9 cellular contexts compared by ENCODE assay signal in the genomic region with DNA sequence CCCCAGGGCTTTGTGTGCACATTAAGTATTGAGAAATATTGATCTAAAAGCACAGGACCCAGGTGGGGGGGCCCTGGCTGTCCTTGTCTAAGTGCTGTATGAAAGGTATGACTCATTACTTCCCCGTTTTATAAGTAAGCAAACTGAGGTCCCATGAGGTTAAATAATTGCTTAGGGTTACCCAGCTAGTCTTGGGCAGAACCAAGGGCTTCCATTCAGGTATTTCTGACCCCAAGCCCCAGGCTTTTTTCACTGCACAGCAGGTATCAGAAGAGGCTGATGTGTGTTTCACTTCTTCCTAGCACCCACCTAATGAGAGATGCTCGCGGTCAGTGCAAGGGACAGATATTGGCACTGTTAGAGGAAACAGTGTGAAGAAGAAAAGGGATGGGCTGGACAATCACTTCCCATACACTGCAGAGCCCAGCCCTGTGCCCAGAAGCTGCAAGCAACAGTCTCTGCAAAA. TPM values are rescaled to one million over a fixed set of nuclear protein-coding genes. Genes with fewer than 3 reads are reported as not detected.
DNase-seq lines count a peak whose midpoint lies in the region; ATAC-seq and TF ChIP-seq lines count a peak whose summit lies in the region.
"Had no signal": no experiment of that assay in that cellular context is flagged by ENCODE, and none has a peak within 500 bp of the region (broad histone marks: within the 10 kb centered on the region; RNA-seq: fewer than 3 reads in every experiment).

No MANE protein-coding gene starts in this region.

- in situ Hi-C loops in GM13977 (cut with MboI; ENCODE audit: low pct_unique_long_range_greater_than_20kb, low sequenced_read_pairs, unreplicated experiment), result no loop called here

- BruUV-seq in Caco-2 (replicated peaks; lab: Mats Ljungman, UMichigan), result no TSS peak

- H3K27ac ChIP-seq in RWPE2 (ENCODE audit: poor library complexity, severe bottlenecking), result no peak overlapping the region

- peak; percentile 35 for ATAC-seq in HG02571 (IDR thresholded peaks at IDR 0.05; ENCODE audit: unreplicated experiment)
- ATAC-seq in RWPE2 (ENCODE audit: low read depth), result peak; percentile 3; the same call in 2 of the 3 replicates
- ATAC-seq in effector memory CD8-positive, alpha-beta T cell (replicated peaks), result no peak

- no peaks in the 10 kb centered on the region for H3K9me3 Mint-ChIP-seq in effector memory CD8-positive, alpha-beta T cell
- H3K9me3 Mint-ChIP-seq in Caco-2 (ENCODE audit: unreplicated experiment), result no peaks in the 10 kb centered on the region

- POLR2A ChIA-PET in Caco-2 (lab: Charles Lee), result no interaction called here

- H3K4me3 ChIP-seq in RWPE2 (ENCODE audit: severe bottlenecking) (no peak overlapping the region), Caco-2 (ENCODE audit: low read depth, low read length) (no peak overlapping the region)

- intact Hi-C loops in Caco-2 (cut with micrococcal nuclease; ENCODE audit: unreplicated experiment), result no loop called here

- no peaks in the 10 kb centered on the region for H3K36me3 ChIP-seq in RWPE2 (ENCODE audit: low read depth)
- no peaks in the 10 kb centered on the region for H3K36me3 ChIP-seq in Caco-2 (ENCODE audit: control insufficient read depth, insufficient read depth, low read length)

- peak overlapping the region; percentile 96 to 99 for H3K27ac Mint-ChIP-seq in effector memory CD8-positive, alpha-beta T cell
- no peak overlapping the region for H3K27ac Mint-ChIP-seq in Caco-2 (ENCODE audit: unreplicated experiment)

- H3K4me3 Mint-ChIP-seq in effector memory CD8-positive, alpha-beta T cell, result peak overlapping the region; percentile 80 to 82
- no peak overlapping the region for H3K4me3 Mint-ChIP-seq in Caco-2 (ENCODE audit: unreplicated experiment)
- H3K4me3 Mint-ChIP-seq: brain had no signal

- H3K4me1 Mint-ChIP-seq in effector memory CD8-positive, alpha-beta T cell (ENCODE audit: low read depth in 2 of 2), result peaks cover 65 to 80% of the 10 kb centered on the region in 2 donors
- H3K4me1 Mint-ChIP-seq in Caco-2 (ENCODE audit: low read depth, unreplicated experiment), result peaks cover 30% of the 10 kb centered on the region

- peaks cover 35% of the 10 kb centered on the region for H3K36me3 Mint-ChIP-seq in effector memory CD8-positive, alpha-beta T cell (ENCODE audit: insufficient read depth)
- no peaks in the 10 kb centered on the region for H3K36me3 Mint-ChIP-seq in Caco-2 (ENCODE audit: insufficient read depth, unreplicated experiment)
- H3K36me3 Mint-ChIP-seq: brain had no signal

- TF ChIP-seq CTCF in GM13977 (IDR thresholded peaks at IDR 0.05; ENCODE audit: extremely low read depth, insufficient read depth, missing control alignments) (no peak), RWPE2 (IDR thresholded peaks at IDR 0.05; ENCODE audit: poor library complexity, severe bottlenecking) (no peak), Caco-2 (IDR thresholded peaks at IDR 0.05; ENCODE audit: insufficient read depth in 1 of 2, low read depth in 1 of 2, low read length in 1 of 2, severe bottlenecking in 1 of 2, unreplicated experiment in 1 of 2) (no peak)

- no peaks in the 10 kb centered on the region for H3K27me3 ChIP-seq in RWPE2 (ENCODE audit: insufficient read depth, poor library complexity, severe bottlenecking)
- H3K27me3 ChIP-seq in Caco-2 (replicated peaks; ENCODE audit: control insufficient read depth, insufficient read depth, low read length), result no peaks in the 10 kb centered on the region

- DNase-seq in GM13977 (ENCODE audit: low spot score), result peak; percentile 40
- no peak for DNase-seq in RWPE2 (ENCODE audit: low spot score)
- no peak for DNase-seq in effector memory CD8-positive, alpha-beta T cell
- DNase-seq in stimulated activated CD4-positive, alpha-beta T cell treated with anti-CD3 and anti-CD28 coated beads, Interleukin-4, amount 100 ng/mL, for 1 hour, result peak; percentile 42
- DNase-seq in Caco-2, result no peak
- DNase-seq in DMS79 (lab: John Stamatoyannopoulos, UW), result no peak
- DNase-seq in NCI-H1436 (lab: John Stamatoyannopoulos, UW), result no peak

- H3K9me3 ChIP-seq in RWPE2 (ENCODE audit: severe bottlenecking) (no peaks in the 10 kb centered on the region), Caco-2 (no peaks in the 10 kb centered on the region)

- H3K4me1 ChIP-seq in RWPE2 (ENCODE audit: insufficient read depth, poor library complexity, severe bottlenecking) (peaks cover 27% of the 10 kb centered on the region), Caco-2 (peaks cover 22% of the 10 kb centered on the region)

- CTCF ChIA-PET in Caco-2 (lab: Charles Lee), result interaction anchor here (0.7 kb wide), 2 partner anchors 33 to 1175 kb away, joined by 4 to 6 read pairs; no protein-coding TSS in a partner anchor

- H3K27me3 Mint-ChIP-seq in effector memory CD8-positive, alpha-beta T cell, result no peaks in the 10 kb centered on the region
- H3K27me3 Mint-ChIP-seq in Caco-2 (ENCODE audit: insufficient read depth, unreplicated experiment), result no peaks in the 10 kb centered on the region

RNA-seq across cellular contexts. Expression of a gene that starts 4.7 kb away (rescaled TPM):
- total RNA-seq in Caco-2 (2022), result 30.6 and 31.0 TPM in 2 replicates

Comparison
In these comparisons a context has a peak if more than half of its experiments do, and no peak if none do; other contexts are left out.
1. DNase-seq: peak in GM13977 (single experiment) and stimulated activated CD4-positive, alpha-beta T cell treated with anti-CD3 and anti-CD28 coated beads, Interleukin-4, amount 100 ng/mL, for 1 hour (single experiment); none in RWPE2 (single experiment), effector memory CD8-positive, alpha-beta T cell (0 of 3), Caco-2 (0 of 2), DMS79 (single experiment) and NCI-H1436 (single experiment).